Comparison of ENCODE assay signal across 11 cellular contexts in genomic region chr2:43344911-43345373, GRCh38.
A peak's percentile ranks its signal among the peaks of the same experiment; 100 is the strongest.
DNase-seq lines count a peak whose midpoint lies in the region; ATAC-seq and TF ChIP-seq lines count a peak whose summit lies in the region.
"Had no signal": no experiment of that assay in that cellular context is flagged by ENCODE, and none has a peak within 500 bp of the region (broad histone marks: within the 10 kb centered on the region; RNA-seq: fewer than 3 reads in every experiment).

No MANE protein-coding gene starts in this region.

- H3K36me3 ChIP-seq in SJCRH30, result no peaks in the 10 kb centered on the region
- H3K36me3 ChIP-seq in esophagus muscularis mucosa, result no peaks in the 10 kb centered on the region
- no peaks in the 10 kb centered on the region for H3K36me3 ChIP-seq in muscle layer of duodenum (ENCODE audit: control insufficient read depth in 1 of 2, insufficient read depth in 2 of 2, low read length in 2 of 2)
- no peaks in the 10 kb centered on the region for H3K36me3 ChIP-seq in suprapubic skin

- TF ChIP-seq EP300 in esophagus muscularis mucosa (IDR thresholded peaks at IDR 0.05) (no peak), suprapubic skin (IDR thresholded peaks at IDR 0.05) (no peak)

- TF ChIP-seq POLR2A in esophagus muscularis mucosa (IDR thresholded peaks at IDR 0.05; ENCODE audit: low read depth) (no peak), suprapubic skin (IDR thresholded peaks at IDR 0.05) (no peak)

- H3K4me3 ChIP-seq in SJCRH30 (no peak overlapping the region), esophagus muscularis mucosa (no peak overlapping the region), muscle layer of duodenum (ENCODE audit: low read depth in 1 of 2, low read length in 2 of 2) (no peak overlapping the region), suprapubic skin (no peak overlapping the region)

- intact Hi-C loops in esophagus muscularis mucosa (cut with DNase I), result no loop called here

- no peaks in the 10 kb centered on the region for H3K27me3 ChIP-seq in SJCRH30
- H3K27me3 ChIP-seq in esophagus muscularis mucosa, result no peaks in the 10 kb centered on the region
- no peaks in the 10 kb centered on the region for H3K27me3 ChIP-seq in muscle layer of duodenum (ENCODE audit: low read depth, low read length)
- no peaks in the 10 kb centered on the region for H3K27me3 ChIP-seq in suprapubic skin

- ATAC-seq in omental fat pad (ENCODE audit: low FRiP score) (no peak), HG03025 (IDR thresholded peaks at IDR 0.05; ENCODE audit: low FRiP score, unreplicated experiment) (no peak), GM19397 (IDR thresholded peaks at IDR 0.05; ENCODE audit: unreplicated experiment) (no peak)
- ATAC-seq: naive thymus-derived CD4-positive, alpha-beta T cell had no signal

- no peak for DNase-seq in SJCRH30
- no peak for DNase-seq in esophagus muscularis mucosa (ENCODE audit: extremely low spot score)
- DNase-seq in suprapubic skin (ENCODE audit: low spot score in 2 of 2), result no peak
- no peak for DNase-seq in omental fat pad (ENCODE audit: low spot score)
- DNase-seq in nucleus accumbens (lab: John Stamatoyannopoulos, UW), result no peak
- DNase-seq: naive thymus-derived CD4-positive, alpha-beta T cell; NCI-H1417 treated with DMSO at 0.1 percent for 48 hours had no signal

- H3K9me3 ChIP-seq in SJCRH30 (replicated peaks), result no peaks in the 10 kb centered on the region
- no peaks in the 10 kb centered on the region for H3K9me3 ChIP-seq in esophagus muscularis mucosa
- no peaks in the 10 kb centered on the region for H3K9me3 ChIP-seq in muscle layer of duodenum (ENCODE audit: control insufficient read depth in 1 of 2, low read length in 2 of 2)
- no peaks in the 10 kb centered on the region for H3K9me3 ChIP-seq in suprapubic skin

- TF ChIP-seq CTCF in esophagus muscularis mucosa (IDR thresholded peaks at IDR 0.05) (no peak), suprapubic skin (IDR thresholded peaks at IDR 0.05) (no peak), omental fat pad (IDR thresholded peaks at IDR 0.05) (no peak)

- H3K27ac ChIP-seq in SJCRH30 (peak overlapping the region; percentile 53), esophagus muscularis mucosa (replicated peaks in 1 of 4) (peak overlapping the region; percentile 83 to 88 (median 86)), muscle layer of duodenum (ENCODE audit: low read length) (peak overlapping the region; percentile 83), suprapubic skin (peak overlapping the region; percentile 87)
- H3K27ac ChIP-seq: C4-2B had no signal

- 26% methylated on average over 3 of the region's 3 CpGs for WGBS in esophagus muscularis mucosa
- WGBS in suprapubic skin, result 10% methylated on average over 3 of the region's 3 CpGs

- peaks cover 62% of the 10 kb centered on the region for H3K4me1 ChIP-seq in SJCRH30
- peaks cover 92 to 100% (median 100%) of the 10 kb centered on the region in 4 donors for H3K4me1 ChIP-seq in esophagus muscularis mucosa
- peaks cover 28 to 65% of the 10 kb centered on the region in 2 donors for H3K4me1 ChIP-seq in muscle layer of duodenum (ENCODE audit: control insufficient read depth in 1 of 2, insufficient read depth in 2 of 2, low read length in 2 of 2)
- H3K4me1 ChIP-seq in suprapubic skin, result peaks cover 83% of the 10 kb centered on the region
